In genomic region chr11:119481667-119482400, GRCh38 we compare ENCODE assay signal across 10 cellular contexts. TPM values are rescaled to one million over a fixed set of nuclear protein-coding genes. Genes with fewer than 3 reads are reported as not detected.
DNase-seq lines count a peak whose midpoint lies in the region; ATAC-seq, FAIRE-seq and TF ChIP-seq lines count a peak whose summit lies in the region.
"Had no signal": no experiment of that assay in that cellular context is flagged by ENCODE, and none has a peak within 500 bp of the region (broad histone marks: within the 10 kb centered on the region; RNA-seq: fewer than 3 reads in every experiment).

No MANE protein-coding gene starts in this region.

- H3K27me3 ChIP-seq in HUES64 (ENCODE audit: insufficient read depth, low read length) (0 out of 2 replicates have a peak, but pooled peaks cover 4% of the 10 kb centered on the region), neural progenitor cell (peaks cover 21% of the 10 kb centered on the region)
- H3K27me3 ChIP-seq: gastrocnemius medialis had no signal

- H3K36me3 ChIP-seq in HUES64 (ENCODE audit: insufficient read depth, low read length) (no peaks in the 10 kb centered on the region), neural progenitor cell (no peaks in the 10 kb centered on the region)
- H3K36me3 ChIP-seq: gastrocnemius medialis had no signal

- H3K9ac ChIP-seq in HUES64 (ENCODE audit: low read depth, low read length) (no peak overlapping the region), neural progenitor cell (no peak overlapping the region)

- H3K4me1 ChIP-seq in HUES64 (ENCODE audit: insufficient read depth, low read length) (no peaks in the 10 kb centered on the region), neural progenitor cell (no peaks in the 10 kb centered on the region)

- ATAC-seq in esophagus mucosa (peak; percentile 3), GM18861 (IDR thresholded peaks at IDR 0.05; ENCODE audit: unreplicated experiment) (no peak)

- H3K4me3 ChIP-seq in HUES64 (ENCODE audit: low read length): peak overlapping the region; percentile 38; the same call in 1 of the 2 replicates
- H3K4me3 ChIP-seq in neural progenitor cell: no peak overlapping the region
- H3K4me3 ChIP-seq: gastrocnemius medialis had no signal

- no peak for FAIRE-seq in urothelium cell line (lab: Jason Lieb, UNC)

- TF ChIP-seq CTCF in neural progenitor cell (IDR thresholded peaks at IDR 0.05): no peak

- no peaks in the 10 kb centered on the region for H4K20me1 ChIP-seq in neural progenitor cell (ENCODE audit: low read depth)

- 62% methylated on average over 22 of the region's 22 CpGs for WGBS in HUES64

- H3K9me3 Mint-ChIP-seq in neural progenitor cell: no peaks in the 10 kb centered on the region
- H3K9me3 Mint-ChIP-seq: natural killer cell treated with Interleukin-12 subunit alpha and Interleukin-12 subunit beta and Interleukin-15 and Interleukin-18, amount 100 ng/mL, for 72 hours had no signal

- no peaks in the 10 kb centered on the region for H3K79me2 ChIP-seq in neural progenitor cell (ENCODE audit: low read depth)

- no peak overlapping the region for H2AFZ ChIP-seq in neural progenitor cell (replicated peaks)

- no peak overlapping the region for H3K27ac Mint-ChIP-seq in neural progenitor cell
- H3K27ac Mint-ChIP-seq: natural killer cell treated with Interleukin-12 subunit alpha and Interleukin-12 subunit beta and Interleukin-15 and Interleukin-18, amount 100 ng/mL, for 72 hours had no signal

- H3F3A ChIP-seq in neural progenitor cell (ENCODE audit: low read depth): no peaks in the 10 kb centered on the region

- H3K36me3 Mint-ChIP-seq in neural progenitor cell: no peaks in the 10 kb centered on the region
- H3K36me3 Mint-ChIP-seq: natural killer cell treated with Interleukin-12 subunit alpha and Interleukin-12 subunit beta and Interleukin-15 and Interleukin-18, amount 100 ng/mL, for 72 hours had no signal

- in situ Hi-C loops in G401 (cut with HindIII; ENCODE audit: low sequenced_read_pairs): no loop called here

- H3K27ac ChIP-seq in HUES64 (ENCODE audit: low read depth, low read length) (no peak overlapping the region), neural progenitor cell (no peak overlapping the region)
- H3K27ac ChIP-seq: gastrocnemius medialis had no signal

- DNase-seq in G401 (ENCODE audit: low spot score) (peak; percentile 25), neural progenitor cell (ENCODE audit: low spot score) (no peak), cerebellar nuclear complex (lab: John Stamatoyannopoulos, UW) (no peak), urothelium cell line (ENCODE audit: low spot score) (no peak), NCI-H2227 (lab: John Stamatoyannopoulos, UW; ENCODE audit: unreplicated experiment) (no peak)

- H3K4me3 Mint-ChIP-seq in neural progenitor cell: peak overlapping the region; percentile 16
- H3K4me3 Mint-ChIP-seq: natural killer cell treated with Interleukin-12 subunit alpha and Interleukin-12 subunit beta and Interleukin-15 and Interleukin-18, amount 100 ng/mL, for 72 hours had no signal

- H3K4me2 ChIP-seq in neural progenitor cell: peak overlapping the region; percentile 57

- H3K9me3 ChIP-seq in HUES64 (ENCODE audit: insufficient read depth, low read depth, low read length): no peaks in the 10 kb centered on the region
- H3K9me3 ChIP-seq in neural progenitor cell (ENCODE audit: low read depth): no peaks in the 10 kb centered on the region
- H3K9me3 ChIP-seq: gastrocnemius medialis had no signal

- peaks cover 28% of the 10 kb centered on the region for H3K4me1 Mint-ChIP-seq in neural progenitor cell

- H3K27me3 Mint-ChIP-seq in neural progenitor cell (ENCODE audit: insufficient read depth, low read depth): peaks cover 10% of the 10 kb centered on the region

RNA-seq across cellular contexts. Expression of gene THY1, which starts 58.9 kb away (rescaled TPM):
- 30.5 and 57.4 TPM in 2 replicates for total RNA-seq in G401 (2014; rRNA removed; shearing (Covaris generic))
- polyA plus RNA-seq in HUES64 (2013, experiment 1 of 2): 283 TPM
- 308 TPM for polyA plus RNA-seq in HUES64 (2013, experiment 2 of 2)
- total RNA-seq in esophagus mucosa (3.6 TPM), neural progenitor cell (ENCODE audit: low replicate concordance) (49.2 and 93.9 TPM in 2 replicates)
- total RNA-seq: natural killer cell treated with Interleukin-12 subunit alpha and Interleukin-12 subunit beta and Interleukin-15 and Interleukin-18, amount 100 ng/mL, for 72 hours had no signal
